Comparison of ENCODE assay signal across 1 cellular context in the genomic region with DNA sequence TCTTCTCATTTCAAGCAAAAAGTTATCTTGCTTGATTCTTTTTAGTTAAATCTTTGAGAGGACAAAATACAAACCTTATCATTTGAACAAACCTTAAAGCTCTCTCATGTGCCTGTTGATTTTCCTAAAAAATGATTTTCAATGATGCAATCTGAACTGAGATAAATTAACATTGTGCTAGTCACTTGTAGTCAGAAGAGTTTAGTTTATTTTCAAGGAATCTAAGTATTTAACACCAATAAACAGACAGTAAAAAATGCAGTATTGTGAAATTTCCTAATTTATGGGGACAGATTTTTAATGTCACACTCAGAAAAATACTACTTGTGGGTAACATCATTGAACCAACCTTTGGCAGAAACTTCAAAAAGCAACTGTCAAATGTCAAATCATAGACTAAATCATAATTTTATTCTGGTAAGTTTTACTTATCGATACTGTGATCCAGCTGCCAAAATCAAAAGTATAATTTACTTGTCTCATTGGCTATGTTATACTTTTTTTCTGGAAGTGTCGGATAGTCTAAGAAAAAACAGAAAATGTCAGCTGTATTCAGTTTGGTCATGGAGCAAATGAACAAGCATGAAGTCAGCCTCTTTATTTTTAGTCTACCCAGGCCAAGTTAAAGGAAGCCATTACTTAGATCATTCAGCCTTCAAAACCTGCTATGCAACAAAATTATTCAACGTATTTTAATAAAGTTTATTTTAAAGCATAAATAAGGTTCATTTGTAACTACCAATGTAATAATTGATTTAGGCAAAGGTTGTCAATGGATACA.
A peak's percentile ranks its signal among the peaks of the same experiment; 100 is the strongest.
TF ChIP-seq lines count a peak whose summit lies in the region.

No MANE protein-coding gene starts in this region.

TF ChIP-seq in HEK293, 187 proteins besides CTCF, POLR2A, EP300 and RAD21 (continued from another document):
- TF ChIP-seq, protein P1, sequence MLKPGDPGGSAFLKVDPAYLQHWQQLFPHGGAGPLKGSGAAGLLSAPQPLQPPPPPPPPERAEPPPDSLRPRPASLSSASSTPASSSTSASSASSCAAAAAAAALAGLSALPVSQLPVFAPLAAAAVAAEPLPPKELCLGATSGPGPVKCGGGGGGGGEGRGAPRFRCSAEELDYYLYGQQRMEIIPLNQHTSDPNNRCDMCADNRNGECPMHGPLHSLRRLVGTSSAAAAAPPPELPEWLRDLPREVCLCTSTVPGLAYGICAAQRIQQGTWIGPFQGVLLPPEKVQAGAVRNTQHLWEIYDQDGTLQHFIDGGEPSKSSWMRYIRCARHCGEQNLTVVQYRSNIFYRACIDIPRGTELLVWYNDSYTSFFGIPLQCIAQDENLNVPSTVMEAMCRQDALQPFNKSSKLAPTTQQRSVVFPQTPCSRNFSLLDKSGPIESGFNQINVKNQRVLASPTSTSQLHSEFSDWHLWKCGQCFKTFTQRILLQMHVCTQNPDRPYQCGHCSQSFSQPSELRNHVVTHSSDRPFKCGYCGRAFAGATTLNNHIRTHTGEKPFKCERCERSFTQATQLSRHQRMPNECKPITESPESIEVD (tag by site-specific recombination; IDR thresholded peaks at IDR 0.05) = peak; percentile 52
